Comparison of ENCODE assay signal across 1 cellular context in the genomic region with DNA sequence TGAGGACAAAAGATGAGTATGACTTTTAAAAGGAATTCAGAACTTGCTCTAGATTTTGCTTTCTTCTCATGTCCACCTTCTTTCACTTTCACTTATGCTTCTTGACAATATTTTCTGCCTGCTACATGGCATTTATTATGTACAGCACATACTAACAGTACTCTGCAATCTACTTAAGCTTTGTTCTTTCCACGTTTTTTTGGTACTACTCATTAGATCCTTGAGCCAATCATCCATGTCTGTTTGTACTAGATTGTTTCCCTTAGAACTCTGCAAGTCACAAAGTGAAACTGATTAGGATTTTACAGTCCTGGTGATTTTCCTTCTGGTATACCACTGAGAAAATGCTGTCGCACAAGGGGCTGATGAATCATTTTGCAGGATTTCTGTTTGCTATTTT.
TF ChIP-seq lines count a peak whose summit lies in the region.

No MANE protein-coding gene starts in this region.

TF ChIP-seq in IMR-90, 13 proteins besides CTCF, POLR2A, EP300 and RAD21:
- TF ChIP-seq, protein P1, sequence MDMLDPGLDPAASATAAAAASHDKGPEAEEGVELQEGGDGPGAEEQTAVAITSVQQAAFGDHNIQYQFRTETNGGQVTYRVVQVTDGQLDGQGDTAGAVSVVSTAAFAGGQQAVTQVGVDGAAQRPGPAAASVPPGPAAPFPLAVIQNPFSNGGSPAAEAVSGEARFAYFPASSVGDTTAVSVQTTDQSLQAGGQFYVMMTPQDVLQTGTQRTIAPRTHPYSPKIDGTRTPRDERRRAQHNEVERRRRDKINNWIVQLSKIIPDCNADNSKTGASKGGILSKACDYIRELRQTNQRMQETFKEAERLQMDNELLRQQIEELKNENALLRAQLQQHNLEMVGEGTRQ (IDR thresholded peaks at IDR 0.05; ENCODE audit: low read depth, low read length): no peak
- TF ChIP-seq MXI1 (IDR thresholded peaks at IDR 0.05; ENCODE audit: borderline replicate concordance, low read depth, low read length) (no peak), MAFK (IDR thresholded peaks at IDR 0.05; ENCODE audit: low read depth, low read length) (no peak), MAZ (IDR thresholded peaks at IDR 0.05; ENCODE audit: borderline replicate concordance, low read depth, low read length) (no peak), FOS (IDR thresholded peaks at IDR 0.05; ENCODE audit: low read depth, low read length) (no peak), CEBPB (IDR thresholded peaks at IDR 0.05; ENCODE audit: low read depth, low read length) (no peak), BHLHE40 (IDR thresholded peaks at IDR 0.05; ENCODE audit: low read depth, low read length) (no peak), RFX5 (IDR thresholded peaks at IDR 0.05; ENCODE audit: low read depth, low read length) (no peak), CHD1 (IDR thresholded peaks at IDR 0.05; ENCODE audit: low read depth, low read length) (no peak), RCOR1 (IDR thresholded peaks at IDR 0.05; ENCODE audit: insufficient replicate concordance, low read length) (no peak), NFE2L2 (IDR thresholded peaks at IDR 0.05; ENCODE audit: low read depth, low read length) (no peak), SMC3 (IDR thresholded peaks at IDR 0.05; ENCODE audit: low read depth, low read length) (no peak)
- TF ChIP-seq, protein P2, sequence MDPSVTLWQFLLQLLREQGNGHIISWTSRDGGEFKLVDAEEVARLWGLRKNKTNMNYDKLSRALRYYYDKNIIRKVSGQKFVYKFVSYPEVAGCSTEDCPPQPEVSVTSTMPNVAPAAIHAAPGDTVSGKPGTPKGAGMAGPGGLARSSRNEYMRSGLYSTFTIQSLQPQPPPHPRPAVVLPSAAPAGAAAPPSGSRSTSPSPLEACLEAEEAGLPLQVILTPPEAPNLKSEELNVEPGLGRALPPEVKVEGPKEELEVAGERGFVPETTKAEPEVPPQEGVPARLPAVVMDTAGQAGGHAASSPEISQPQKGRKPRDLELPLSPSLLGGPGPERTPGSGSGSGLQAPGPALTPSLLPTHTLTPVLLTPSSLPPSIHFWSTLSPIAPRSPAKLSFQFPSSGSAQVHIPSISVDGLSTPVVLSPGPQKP (IDR thresholded peaks at IDR 0.05; ENCODE audit: borderline replicate concordance, low read depth, low read length): no peak
